In genomic region chr22:31616315-31616980, GRCh38 we compare ENCODE assay signal across 10 cellular contexts. TPM values are rescaled to one million over a fixed set of nuclear protein-coding genes. Genes with fewer than 3 reads are reported as not detected.
DNase-seq lines count a peak whose midpoint lies in the region; ATAC-seq and TF ChIP-seq lines count a peak whose summit lies in the region.
"Had no signal": no experiment of that assay in that cellular context is flagged by ENCODE, and none has a peak within 500 bp of the region (broad histone marks: within the 10 kb centered on the region; RNA-seq: fewer than 3 reads in every experiment).

No MANE protein-coding gene starts in this region.

- H3K27ac Mint-ChIP-seq in nephron progenitor cell: peak overlapping the region; percentile 70

- CTCF ChIA-PET in HCT116 (lab: Charles Lee): no interaction called here

- H3K9me3 ChIP-seq in HCT116 (ENCODE audit: control insufficient read depth in 1 of 2, insufficient read depth in 1 of 2, low read depth in 1 of 2, low read length in 2 of 2): no peaks in the 10 kb centered on the region
- H3K9me3 ChIP-seq: heart left ventricle had no signal

- H3K79me2 ChIP-seq in HCT116 (ENCODE audit: insufficient read depth, low read length): no peaks in the 10 kb centered on the region

- POLR2A ChIA-PET in HCT116 (lab: Charles Lee): interaction anchor here (0.8 kb wide), 1 partner anchor 15 kb away, joined by 3 read pairs; no protein-coding TSS in a partner anchor

- in situ Hi-C loops in GM13977 (cut with MboI; ENCODE audit: low pct_unique_long_range_greater_than_20kb, low sequenced_read_pairs, unreplicated experiment): no loop called here

- TF ChIP-seq POLR2A in HCT116 (IDR thresholded peaks at IDR 0.05; ENCODE audit: borderline replicate concordance, extremely low read depth, insufficient read depth, insufficient read length): no peak

- peaks cover 7 to 16% of the 10 kb centered on the region in 2 experiments; a peak in 2 of 4 replicates for H3K36me3 ChIP-seq in HCT116 (ENCODE audit: control insufficient read depth in 1 of 2, insufficient read depth in 2 of 2, low read length in 2 of 2)

- TF ChIP-seq CTCF in GM13977 (IDR thresholded peaks at IDR 0.05; ENCODE audit: extremely low read depth, insufficient read depth, missing control alignments) (no peak), HCT116 (IDR thresholded peaks at IDR 0.05 in 2 of 3, conservative IDR thresholded peaks at IDR 0.05 in 1 of 3; ENCODE audit: borderline replicate concordance in 1 of 3, insufficient read depth in 1 of 3, low read depth in 2 of 3, low read length in 2 of 3) (no peak), nephron progenitor cell (IDR thresholded peaks at IDR 0.05) (no peak)

- no peak overlapping the region for H2AFZ ChIP-seq in HCT116 (ENCODE audit: low read depth, low read length, poor library complexity, severe bottlenecking)

- H3K27ac ChIP-seq in HCT116 (ENCODE audit: low read depth, low read length): no peak overlapping the region
- H3K27ac ChIP-seq: VCaP had no signal

- BruUV-seq in HCT116 (replicated peaks; lab: Mats Ljungman, UMichigan): no TSS peak

- intact Hi-C loops in HCT116 (cut with micrococcal nuclease): no loop called here

- H3K4me2 ChIP-seq in HCT116 (ENCODE audit: low read length): no peak overlapping the region

- no peak overlapping the region for H3K4me3 ChIP-seq in HCT116 (replicated peaks in 1 of 2; ENCODE audit: low read depth in 1 of 2, low read length in 2 of 2)
- H3K4me3 ChIP-seq: heart left ventricle had no signal

- H3K27me3 Mint-ChIP-seq in nephron progenitor cell (ENCODE audit: low read depth, poor library complexity): no peaks in the 10 kb centered on the region

- peaks cover 8% of the 10 kb centered on the region for H3K36me3 Mint-ChIP-seq in nephron progenitor cell (ENCODE audit: low read depth)

- TF ChIP-seq RAD21 in HCT116 (IDR thresholded peaks at IDR 0.05; ENCODE audit: low read depth): no peak

- DNase-seq in GM13977 (ENCODE audit: low spot score) (peak; percentile 81), HCT116 (ENCODE audit: low read depth, low spot score) (no peak), nephron progenitor cell (no peak), islet precursor cell (no peak), NCI-H2107 (lab: John Stamatoyannopoulos, UW) (no peak)
- peak; percentile 65 for DNase-seq in activated CD4-positive, alpha-beta T cell treated with anti-CD3 and anti-CD28 coated beads for 48 hours
- no peak for DNase-seq in activated CD8-positive, alpha-beta memory T cell treated with anti-CD3 and anti-CD28 coated beads for 24 hours

- RAD21 ChIA-PET in HCT116 (lab: Charles Lee; ENCODE audit: low non-redundant PET in 1 of 2, low total read pairs in 2 of 2, uncharacterized antibody in 2 of 2, unreplicated experiment in 2 of 2): no interaction called here

- H3K9ac ChIP-seq in HCT116 (ENCODE audit: low read length): no peak overlapping the region

- H3K9me3 Mint-ChIP-seq in nephron progenitor cell: no peaks in the 10 kb centered on the region

- H3K4me1 ChIP-seq in HCT116 (ENCODE audit: control insufficient read depth in 1 of 2, insufficient read depth in 2 of 2, low read length in 2 of 2): no peaks in the 10 kb centered on the region

- H4K20me1 ChIP-seq in HCT116 (ENCODE audit: insufficient read depth): no peaks in the 10 kb centered on the region

- H3K9me2 ChIP-seq in HCT116 (ENCODE audit: insufficient read depth): no peaks in the 10 kb centered on the region

- H3K4me3 Mint-ChIP-seq in nephron progenitor cell: no peak overlapping the region

- H3K4me1 Mint-ChIP-seq in nephron progenitor cell: peaks cover 32% of the 10 kb centered on the region

- ATAC-seq in HCT116: 0 out of 2 replicates have a peak, but pooled peaks have one; percentile 7
- ATAC-seq in HG03045 (IDR thresholded peaks at IDR 0.05; ENCODE audit: unreplicated experiment): no peak

- no peaks in the 10 kb centered on the region for H3K27me3 ChIP-seq in HCT116 (ENCODE audit: insufficient read depth, low read length)
- H3K27me3 ChIP-seq: heart left ventricle had no signal

TF ChIP-seq in HCT116, 20 proteins besides CTCF, POLR2A, EP300 and RAD21:
- TF ChIP-seq SP1 (IDR thresholded peaks at IDR 0.05; ENCODE audit: low read depth) (no peak), ZNF274 (IDR thresholded peaks at IDR 0.05; ENCODE audit: low read depth, low read length) (no peak), CEBPB (IDR thresholded peaks at IDR 0.05; ENCODE audit: low read depth) (no peak), SRF (IDR thresholded peaks at IDR 0.05; ENCODE audit: low read depth) (no peak), CBX3 (IDR thresholded peaks at IDR 0.05; ENCODE audit: low read depth) (no peak), EZH2phosphoT487 (IDR thresholded peaks at IDR 0.05; ENCODE audit: borderline replicate concordance) (no peak), EGR1 (IDR thresholded peaks at IDR 0.05; ENCODE audit: low read depth) (no peak), YY1 (IDR thresholded peaks at IDR 0.05; ENCODE audit: extremely low read depth, insufficient replicate concordance, low read depth, low read length) (no peak)
- TF ChIP-seq, protein P1, sequence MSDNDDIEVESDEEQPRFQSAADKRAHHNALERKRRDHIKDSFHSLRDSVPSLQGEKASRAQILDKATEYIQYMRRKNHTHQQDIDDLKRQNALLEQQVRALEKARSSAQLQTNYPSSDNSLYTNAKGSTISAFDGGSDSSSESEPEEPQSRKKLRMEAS (IDR thresholded peaks at IDR 0.05): no peak
- TF ChIP-seq, protein P2, sequence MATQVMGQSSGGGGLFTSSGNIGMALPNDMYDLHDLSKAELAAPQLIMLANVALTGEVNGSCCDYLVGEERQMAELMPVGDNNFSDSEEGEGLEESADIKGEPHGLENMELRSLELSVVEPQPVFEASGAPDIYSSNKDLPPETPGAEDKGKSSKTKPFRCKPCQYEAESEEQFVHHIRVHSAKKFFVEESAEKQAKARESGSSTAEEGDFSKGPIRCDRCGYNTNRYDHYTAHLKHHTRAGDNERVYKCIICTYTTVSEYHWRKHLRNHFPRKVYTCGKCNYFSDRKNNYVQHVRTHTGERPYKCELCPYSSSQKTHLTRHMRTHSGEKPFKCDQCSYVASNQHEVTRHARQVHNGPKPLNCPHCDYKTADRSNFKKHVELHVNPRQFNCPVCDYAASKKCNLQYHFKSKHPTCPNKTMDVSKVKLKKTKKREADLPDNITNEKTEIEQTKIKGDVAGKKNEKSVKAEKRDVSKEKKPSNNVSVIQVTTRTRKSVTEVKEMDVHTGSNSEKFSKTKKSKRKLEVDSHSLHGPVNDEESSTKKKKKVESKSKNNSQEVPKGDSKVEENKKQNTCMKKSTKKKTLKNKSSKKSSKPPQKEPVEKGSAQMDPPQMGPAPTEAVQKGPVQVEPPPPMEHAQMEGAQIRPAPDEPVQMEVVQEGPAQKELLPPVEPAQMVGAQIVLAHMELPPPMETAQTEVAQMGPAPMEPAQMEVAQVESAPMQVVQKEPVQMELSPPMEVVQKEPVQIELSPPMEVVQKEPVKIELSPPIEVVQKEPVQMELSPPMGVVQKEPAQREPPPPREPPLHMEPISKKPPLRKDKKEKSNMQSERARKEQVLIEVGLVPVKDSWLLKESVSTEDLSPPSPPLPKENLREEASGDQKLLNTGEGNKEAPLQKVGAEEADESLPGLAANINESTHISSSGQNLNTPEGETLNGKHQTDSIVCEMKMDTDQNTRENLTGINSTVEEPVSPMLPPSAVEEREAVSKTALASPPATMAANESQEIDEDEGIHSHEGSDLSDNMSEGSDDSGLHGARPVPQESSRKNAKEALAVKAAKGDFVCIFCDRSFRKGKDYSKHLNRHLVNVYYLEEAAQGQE (IDR thresholded peaks at IDR 0.05; ENCODE audit: low read depth): no peak
- TF ChIP-seq, protein P3, sequence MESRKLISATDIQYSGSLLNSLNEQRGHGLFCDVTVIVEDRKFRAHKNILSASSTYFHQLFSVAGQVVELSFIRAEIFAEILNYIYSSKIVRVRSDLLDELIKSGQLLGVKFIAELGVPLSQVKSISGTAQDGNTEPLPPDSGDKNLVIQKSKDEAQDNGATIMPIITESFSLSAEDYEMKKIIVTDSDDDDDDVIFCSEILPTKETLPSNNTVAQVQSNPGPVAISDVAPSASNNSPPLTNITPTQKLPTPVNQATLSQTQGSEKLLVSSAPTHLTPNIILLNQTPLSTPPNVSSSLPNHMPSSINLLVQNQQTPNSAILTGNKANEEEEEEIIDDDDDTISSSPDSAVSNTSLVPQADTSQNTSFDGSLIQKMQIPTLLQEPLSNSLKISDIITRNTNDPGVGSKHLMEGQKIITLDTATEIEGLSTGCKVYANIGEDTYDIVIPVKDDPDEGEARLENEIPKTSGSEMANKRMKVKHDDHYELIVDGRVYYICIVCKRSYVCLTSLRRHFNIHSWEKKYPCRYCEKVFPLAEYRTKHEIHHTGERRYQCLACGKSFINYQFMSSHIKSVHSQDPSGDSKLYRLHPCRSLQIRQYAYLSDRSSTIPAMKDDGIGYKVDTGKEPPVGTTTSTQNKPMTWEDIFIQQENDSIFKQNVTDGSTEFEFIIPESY (IDR thresholded peaks at IDR 0.05; ENCODE audit: extremely low read depth, insufficient replicate concordance, low read length): no peak

RNA-seq across cellular contexts. Expression of gene PISD, which starts 45.6 kb away (rescaled TPM):
- total RNA-seq in HCT116 (2021; ENCODE audit: unreplicated experiment): 47.1 TPM
- 31.1 and 33.8 TPM in 2 replicates for polyA plus RNA-seq in HCT116 (2012)

Comparison
In these comparisons a context has a peak if more than half of its experiments do, and no peak if none do; other contexts are left out.
1. DNase-seq: peak in GM13977 (single experiment) and activated CD4-positive, alpha-beta T cell treated with anti-CD3 and anti-CD28 coated beads for 48 hours (single experiment); none in HCT116 (single experiment), nephron progenitor cell (single experiment), islet precursor cell (single experiment), NCI-H2107 (single experiment) and activated CD8-positive, alpha-beta memory T cell treated with anti-CD3 and anti-CD28 coated beads for 24 hours (single experiment).